ENCODE assay signal across 2 cellular contexts in the genomic region with DNA sequence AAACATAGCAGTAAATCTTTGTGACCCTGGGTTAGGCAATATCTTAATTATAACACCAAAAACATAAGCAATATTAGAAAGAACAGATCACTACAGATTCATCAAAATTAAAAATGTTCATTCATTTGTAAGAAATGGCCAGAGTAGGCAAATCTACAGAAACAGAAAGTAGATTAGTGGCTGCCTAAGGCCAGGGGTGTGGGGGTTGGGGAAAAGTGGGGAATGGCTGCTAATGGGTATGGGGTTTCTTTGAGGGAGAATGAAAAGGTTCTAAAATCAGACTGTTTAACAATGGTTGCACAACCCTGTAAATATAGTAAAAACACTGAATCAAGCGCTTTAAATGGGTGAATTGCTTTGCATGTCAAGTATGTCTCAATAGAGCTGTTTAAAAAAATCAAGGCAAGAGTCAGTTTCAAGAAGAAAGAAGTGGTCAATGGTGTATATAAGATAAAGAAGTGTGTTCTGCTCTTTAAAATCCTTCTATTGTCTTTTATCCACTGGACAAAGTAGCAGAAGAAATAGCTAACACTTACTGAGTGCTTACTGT.
TF ChIP-seq lines count a peak whose summit lies in the region.

No MANE protein-coding gene starts in this region.

TF ChIP-seq in IMR-90, 13 proteins besides CTCF, POLR2A, EP300 and RAD21:
- TF ChIP-seq MAFK (IDR thresholded peaks at IDR 0.05; ENCODE audit: low read depth, low read length) (no peak), CEBPB (IDR thresholded peaks at IDR 0.05; ENCODE audit: low read depth, low read length) (peak; percentile 62), MAZ (IDR thresholded peaks at IDR 0.05; ENCODE audit: borderline replicate concordance, low read depth, low read length) (no peak)
TF ChIP-seq in IMR-90: peak in this region for 1.

TF ChIP-seq in HepG2, 621 proteins besides CTCF, POLR2A, EP300 and RAD21:
- TF ChIP-seq CEBPG (CRISPR knock-in tag; IDR thresholded peaks at IDR 0.05) (0 out of 2 replicates have a peak, but pooled peaks have one; percentile 11), CEBPB (IDR thresholded peaks at IDR 0.05; ENCODE audit: borderline replicate concordance, low read depth, low read length) (peak; percentile 17; the same call in 1 of the 2 replicates), ZNF20 (CRISPR knock-in tag; IDR thresholded peaks at IDR 0.05) (no peak)
